ENCODE assay signal across 24 cellular contexts in the genomic region with DNA sequence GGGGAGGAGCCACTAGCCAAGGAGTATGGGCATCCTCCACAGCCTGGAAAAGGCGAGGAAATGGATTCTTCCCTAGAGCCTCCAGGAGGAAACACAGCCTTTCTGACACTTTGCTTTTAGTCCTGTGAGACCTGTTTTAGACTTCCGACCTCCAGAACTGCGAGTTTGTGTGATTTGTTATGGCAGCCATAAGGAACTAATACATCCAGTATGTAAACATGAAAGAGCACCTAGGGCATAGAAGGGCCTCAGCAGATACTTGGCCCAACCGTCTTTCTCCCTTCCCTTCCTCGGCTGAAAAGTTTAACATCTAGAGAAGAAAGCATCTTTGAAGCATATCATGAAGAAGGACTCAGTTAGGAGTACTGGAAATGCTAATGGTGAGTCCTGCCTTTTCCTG. TPM values are rescaled to one million over a fixed set of nuclear protein-coding genes. Genes with fewer than 3 reads are reported as not detected.
A peak's percentile ranks its signal among the peaks of the same experiment; 100 is the strongest.
DNase-seq lines count a peak whose midpoint lies in the region; ATAC-seq and TF ChIP-seq lines count a peak whose summit lies in the region.
"Had no signal": no experiment of that assay in that cellular context is flagged by ENCODE, and none has a peak within 500 bp of the region (broad histone marks: within the 10 kb centered on the region; RNA-seq: fewer than 3 reads in every experiment).

No MANE protein-coding gene starts in this region.

- H3K4me1 Mint-ChIP-seq in activated naive CD8-positive, alpha-beta T cell (ENCODE audit: low read depth), result peaks cover 48% of the 10 kb centered on the region
- H3K4me1 Mint-ChIP-seq in activated naive CD8-positive, alpha-beta T cell treated with anti-CD3 and anti-CD28 coated beads for 36 hours, result peaks cover 49% of the 10 kb centered on the region
- H3K4me1 Mint-ChIP-seq in activated CD8-positive, alpha-beta memory T cell treated with anti-CD3 and anti-CD28 coated beads, Interleukin-2, amount 10 ng/mL, durations not matched to agents 7 days and 5 days, result peaks cover 21% of the 10 kb centered on the region

- H3K27ac ChIP-seq in caudate nucleus (ENCODE audit: low read depth, low read length), result peak overlapping the region; percentile 98
- H3K27ac ChIP-seq in substantia nigra (ENCODE audit: low read depth, low read length, poor library complexity, severe bottlenecking), result peak overlapping the region; percentile 99
- H3K27ac ChIP-seq: ascending aorta, C4-2B, vagina had no signal

- no peaks in the 10 kb centered on the region for H3K27me3 Mint-ChIP-seq in activated naive CD8-positive, alpha-beta T cell
- H3K27me3 Mint-ChIP-seq in activated naive CD8-positive, alpha-beta T cell treated with anti-CD3 and anti-CD28 coated beads for 36 hours, result peaks cover 7% of the 10 kb centered on the region
- peaks cover 9% of the 10 kb centered on the region for H3K27me3 Mint-ChIP-seq in activated CD8-positive, alpha-beta memory T cell treated with anti-CD3 and anti-CD28 coated beads, Interleukin-2, amount 10 ng/mL, durations not matched to agents 7 days and 5 days
- H3K27me3 Mint-ChIP-seq: activated CD8-positive, alpha-beta T cell treated with anti-CD3 and anti-CD28 coated beads for 36 hours had no signal

- H3K4me3 ChIP-seq in mucosa of descending colon, result no peak overlapping the region
- H3K4me3 ChIP-seq: ascending aorta, vagina had no signal

- peak; percentile 15 for ATAC-seq in mucosa of descending colon
- no peak for ATAC-seq in activated CD8-positive, alpha-beta memory T cell treated with anti-CD3 and anti-CD28 coated beads, Interleukin-2, amount 10 ng/mL, durations not matched to agents 7 days and 5 days
- ATAC-seq in HG03139 (IDR thresholded peaks at IDR 0.05; ENCODE audit: unreplicated experiment), result no peak
- ATAC-seq: activated CD4-positive, CD25-positive, alpha-beta regulatory T cell treated with anti-CD3 and anti-CD28 coated beads, Interleukin-2, amount 50 U/mL, for 24 hours; activated CD8-positive, alpha-beta T cell treated with anti-CD3 and anti-CD28 coated beads for 36 hours; activated T-cell treated with anti-CD3 and anti-CD28 coated beads, Interleukin-2, amount 50 U/mL, for 4 hours; SK-N-SH treated with all-trans-retinoic acid at 6 μM for 48 hours; stimulated activated naive CD8-positive, alpha-beta T cell treated with anti-CD3 and anti-CD28 coated beads, Interleukin-15, amount 100 ng/mL, for 72 hours had no signal

- H3K36me3 Mint-ChIP-seq in activated naive CD8-positive, alpha-beta T cell, result no peaks in the 10 kb centered on the region
- H3K36me3 Mint-ChIP-seq in activated naive CD8-positive, alpha-beta T cell treated with anti-CD3 and anti-CD28 coated beads for 36 hours, result peaks cover 7% of the 10 kb centered on the region
- peaks cover 1% of the 10 kb centered on the region for H3K36me3 Mint-ChIP-seq in activated CD8-positive, alpha-beta memory T cell treated with anti-CD3 and anti-CD28 coated beads, Interleukin-2, amount 10 ng/mL, durations not matched to agents 7 days and 5 days
- H3K36me3 Mint-ChIP-seq: activated naive CD4-positive, alpha-beta T cell treated with anti-CD3 and anti-CD28 coated beads, Interleukin-2, amount 10 ng/mL, durations not matched to agents 7 days and 5 days had no signal

- peak overlapping the region; percentile 48 for H3K27ac Mint-ChIP-seq in activated naive CD8-positive, alpha-beta T cell
- no peak overlapping the region for H3K27ac Mint-ChIP-seq in activated naive CD8-positive, alpha-beta T cell treated with anti-CD3 and anti-CD28 coated beads for 36 hours
- no peak overlapping the region for H3K27ac Mint-ChIP-seq in activated CD8-positive, alpha-beta memory T cell treated with anti-CD3 and anti-CD28 coated beads, Interleukin-2, amount 10 ng/mL, durations not matched to agents 7 days and 5 days
- H3K27ac Mint-ChIP-seq: activated CD8-positive, alpha-beta T cell treated with anti-CD3 and anti-CD28 coated beads for 36 hours; activated naive CD4-positive, alpha-beta T cell treated with anti-CD3 and anti-CD28 coated beads, Interleukin-2, amount 10 ng/mL, durations not matched to agents 7 days and 5 days; HFFc6 had no signal

- DNase-seq in activated naive CD8-positive, alpha-beta T cell treated with anti-CD3 and anti-CD28 coated beads for 36 hours, result no peak
- DNase-seq in caudate nucleus (lab: John Stamatoyannopoulos, UW) (no peak), mucosa of descending colon (no peak), substantia nigra (lab: John Stamatoyannopoulos, UW) (no peak), iPS-NIHi7 (ENCODE audit: extremely low spot score) (no peak)
- DNase-seq in activated CD8-positive, alpha-beta memory T cell treated with anti-CD3 and anti-CD28 coated beads, Interleukin-2, amount 10 ng/mL, durations not matched to agents 7 days and 5 days, result no peak
- DNase-seq: activated CD8-positive, alpha-beta T cell treated with anti-CD3 and anti-CD28 coated beads for 36 hours; activated naive CD4-positive, alpha-beta T cell treated with anti-CD3 and anti-CD28 coated beads, Interleukin-2, amount 10 ng/mL, durations not matched to agents 7 days and 5 days; activated T-cell treated with anti-CD3 and anti-CD28 coated beads, Interleukin-2, amount 50 U/mL, for 4 hours; DMS153; GDM1; HFFc6; NCI-H524 treated with DMSO at 0.1 percent for 48 hours; RPMI8226; stimulated activated CD4-positive, alpha-beta T cell treated with anti-CD3 and anti-CD28 coated beads, Interleukin-1b, Interleukin-23, amount 100 ng/mL, for 48 hours; stimulated activated naive CD8-positive, alpha-beta T cell treated with anti-CD3 and anti-CD28 coated beads, Interleukin-15, amount 100 ng/mL, for 72 hours; T-helper 9 cell had no signal

- CTCF ChIA-PET in activated CD8-positive, alpha-beta memory T cell treated with anti-CD3 and anti-CD28 coated beads, Interleukin-2, amount 10 ng/mL, durations not matched to agents 7 days and 5 days (lab: Charles Lee), result interaction anchor here (0.6 to 1.1 kb wide), 2 partner anchors 26 to 114 kb away, joined by 3 read pairs; no protein-coding TSS in a partner anchor

- intact Hi-C loops in mucosa of descending colon (cut with DNase I, micrococcal nuclease), result no loop called here

- TF ChIP-seq CTCF in mucosa of descending colon (IDR thresholded peaks at IDR 0.05), result no peak

- H3K9me3 Mint-ChIP-seq in activated naive CD8-positive, alpha-beta T cell (ENCODE audit: low read depth), result no peaks in the 10 kb centered on the region
- H3K9me3 Mint-ChIP-seq in activated naive CD8-positive, alpha-beta T cell treated with anti-CD3 and anti-CD28 coated beads for 36 hours, result no peaks in the 10 kb centered on the region
- H3K9me3 Mint-ChIP-seq in activated CD8-positive, alpha-beta memory T cell treated with anti-CD3 and anti-CD28 coated beads, Interleukin-2, amount 10 ng/mL, durations not matched to agents 7 days and 5 days (ENCODE audit: low read depth), result no peaks in the 10 kb centered on the region
- H3K9me3 Mint-ChIP-seq: activated CD8-positive, alpha-beta T cell treated with anti-CD3 and anti-CD28 coated beads for 36 hours; activated naive CD4-positive, alpha-beta T cell treated with anti-CD3 and anti-CD28 coated beads, Interleukin-2, amount 10 ng/mL, durations not matched to agents 7 days and 5 days; activated T-cell treated with anti-CD3 and anti-CD28 coated beads, Interleukin-2, amount 50 U/mL, for 4 hours; HFFc6; stimulated activated naive CD8-positive, alpha-beta T cell treated with anti-CD3 and anti-CD28 coated beads, Interleukin-15, amount 100 ng/mL, for 72 hours had no signal

- H3K4me1 ChIP-seq in mucosa of descending colon (ENCODE audit: low read depth), result peaks cover 52% of the 10 kb centered on the region

- H3K9me3 ChIP-seq in mucosa of descending colon, result no peaks in the 10 kb centered on the region
- H3K9me3 ChIP-seq: ascending aorta, vagina had no signal

- no peak overlapping the region for H3K4me3 Mint-ChIP-seq in activated naive CD8-positive, alpha-beta T cell
- H3K4me3 Mint-ChIP-seq in activated naive CD8-positive, alpha-beta T cell treated with anti-CD3 and anti-CD28 coated beads for 36 hours, result no peak overlapping the region
- H3K4me3 Mint-ChIP-seq in activated CD8-positive, alpha-beta memory T cell treated with anti-CD3 and anti-CD28 coated beads, Interleukin-2, amount 10 ng/mL, durations not matched to agents 7 days and 5 days, result no peak overlapping the region
- H3K4me3 Mint-ChIP-seq: activated CD8-positive, alpha-beta T cell treated with anti-CD3 and anti-CD28 coated beads for 36 hours; activated naive CD4-positive, alpha-beta T cell treated with anti-CD3 and anti-CD28 coated beads, Interleukin-2, amount 10 ng/mL, durations not matched to agents 7 days and 5 days; HFFc6; stimulated activated naive CD8-positive, alpha-beta T cell treated with anti-CD3 and anti-CD28 coated beads, Interleukin-15, amount 100 ng/mL, for 72 hours had no signal

- H3K36me3 ChIP-seq in mucosa of descending colon (ENCODE audit: low read depth), result no peaks in the 10 kb centered on the region
- H3K36me3 ChIP-seq: ascending aorta, vagina had no signal

RNA-seq across cellular contexts. Expression of a gene that starts 3.6 kb away (rescaled TPM):
- total RNA-seq in activated naive CD8-positive, alpha-beta T cell treated with anti-CD3 and anti-CD28 coated beads for 36 hours, result 10 to 100 TPM; 24.2 to 24.8 TPM
- total RNA-seq in mucosa of descending colon, result 10 to 100 TPM; 37.8 to 76.5 (median 73.1) TPM
- total RNA-seq in activated CD8-positive, alpha-beta memory T cell treated with anti-CD3 and anti-CD28 coated beads, Interleukin-2, amount 10 ng/mL, durations not matched to agents 7 days and 5 days, result 10 to 100 TPM; 31.9 to 34.7 TPM

RNA-seq across cellular contexts. Expression of a gene that starts 57.1 kb away (rescaled TPM):
- total RNA-seq in activated naive CD8-positive, alpha-beta T cell treated with anti-CD3 and anti-CD28 coated beads for 36 hours, result 10 to 100 TPM; 27.0 to 28.2 TPM
- total RNA-seq in mucosa of descending colon, result 100 to 1,000 TPM in 1 of 3 donors, 10 to 100 TPM in 2; 50.7 to 108 (median 81.8) TPM
- 10 to 100 TPM; 25.7 to 29.7 TPM for total RNA-seq in activated CD8-positive, alpha-beta memory T cell treated with anti-CD3 and anti-CD28 coated beads, Interleukin-2, amount 10 ng/mL, durations not matched to agents 7 days and 5 days
